ENCODE assay signal across 10 cellular contexts in genomic region chr9:124871156-124871561, GRCh38. TPM values are rescaled to one million over a fixed set of nuclear protein-coding genes. Genes with fewer than 3 reads are reported as not detected.
A peak's percentile ranks its signal among the peaks of the same experiment; 100 is the strongest.
DNase-seq lines count a peak whose midpoint lies in the region; ATAC-seq and TF ChIP-seq lines count a peak whose summit lies in the region.
"Had no signal": no experiment of that assay in that cellular context is flagged by ENCODE, and none has a peak within 500 bp of the region (broad histone marks: within the 10 kb centered on the region; RNA-seq: fewer than 3 reads in every experiment).

No MANE protein-coding gene starts in this region.

- TF ChIP-seq POLR2A in stomach (IDR thresholded peaks at IDR 0.05): no peak

- TF ChIP-seq EP300 in stomach (IDR thresholded peaks at IDR 0.05): no peak

- H3K36me3 Mint-ChIP-seq in activated T-cell treated with anti-CD3 and anti-CD28 coated beads, Interleukin-2, amount 50 U/mL, for 72 hours (ENCODE audit: insufficient read depth in 2 of 2): peaks cover 27 to 54% of the 10 kb centered on the region in 2 donors

- H3K4me3 ChIP-seq in fibroblast of mammary gland (ENCODE audit: control insufficient read depth, low read depth, low read length) (peak overlapping the region; percentile 93), stomach (peak overlapping the region in 3 of 4 donors; percentile 84 to 98 (median 98))

- peaks cover 52 to 64% (median 57%) of the 10 kb centered on the region in 4 donors for H3K4me1 ChIP-seq in stomach

- 70 to 80% (median 77%) methylated on average over 11 of the region's 11 CpGs for WGBS in stomach, 5 donors

- peaks cover 63% of the 10 kb centered on the region for H3K4me1 Mint-ChIP-seq in activated T-cell treated with anti-CD3 and anti-CD28 coated beads, Interleukin-2, amount 50 U/mL, for 72 hours (ENCODE audit: low read depth)

- H3K9me3 ChIP-seq in stomach: no peaks in the 10 kb centered on the region

- H3K27ac Mint-ChIP-seq in activated T-cell treated with anti-CD3 and anti-CD28 coated beads, Interleukin-2, amount 50 U/mL, for 72 hours: peak overlapping the region; percentile 99

- DNase-seq in activated T-cell treated with anti-CD3 and anti-CD28 coated beads, Interleukin-2, amount 50 U/mL, for 72 hours: no peak
- no peak for DNase-seq in activated T-cell treated with anti-CD3 and anti-CD28 coated beads, Interleukin-2, amount 50 U/mL, for 1 hour
- DNase-seq in RPMI8226: peak; percentile 57
- DNase-seq in fibroblast of mammary gland (ENCODE audit: low read depth): no peak
- no peak for DNase-seq in stomach
- no peak for DNase-seq in DMS79 treated with DMSO at 0.1 percent for 48 hours (lab: John Stamatoyannopoulos, UW)
- no peak for DNase-seq in NCI-H774 (lab: John Stamatoyannopoulos, UW)
- DNase-seq: aorta, NCI-H82 had no signal

- H3K36me3 ChIP-seq in stomach: peaks cover 26 to 36% (median 32%) of the 10 kb centered on the region in 4 donors

- no peaks in the 10 kb centered on the region for H3K27me3 ChIP-seq in stomach

- intact Hi-C loops in stomach (cut with DNase I; ENCODE audit: low total_unique reads): no loop called here

- H3K27me3 Mint-ChIP-seq in activated T-cell treated with anti-CD3 and anti-CD28 coated beads, Interleukin-2, amount 50 U/mL, for 72 hours (ENCODE audit: low read depth): no peaks in the 10 kb centered on the region

- TF ChIP-seq CTCF in fibroblast of mammary gland (conservative IDR thresholded peaks at IDR 0.05; ENCODE audit: control insufficient read depth, insufficient read depth, low read depth, low read length): no peak
- no peak for TF ChIP-seq CTCF in stomach (IDR thresholded peaks at IDR 0.05)

- no peaks in the 10 kb centered on the region for H3K9me3 Mint-ChIP-seq in activated T-cell treated with anti-CD3 and anti-CD28 coated beads, Interleukin-2, amount 50 U/mL, for 72 hours

- H3K27ac ChIP-seq in stomach: peak overlapping the region in 4 of 5 donors; percentile 92 to 99 (median 96)

- peak overlapping the region; percentile 98 for H3K4me3 Mint-ChIP-seq in activated T-cell treated with anti-CD3 and anti-CD28 coated beads, Interleukin-2, amount 50 U/mL, for 72 hours

- ATAC-seq in activated T-cell treated with anti-CD3 and anti-CD28 coated beads, Interleukin-2, amount 50 U/mL, for 72 hours (replicated peaks in 1 of 2): no peak
- ATAC-seq in HG03025 (IDR thresholded peaks at IDR 0.05; ENCODE audit: low FRiP score, unreplicated experiment): no peak

RNA-seq across cellular contexts. Expression of gene ARPC5L, which starts 9.2 kb away (rescaled TPM):
- 100 to 1,000 TPM; 116 to 125 TPM for total RNA-seq in activated T-cell treated with anti-CD3 and anti-CD28 coated beads, Interleukin-2, amount 50 U/mL, for 72 hours
- 10 to 100 TPM in 4 of 5 donors, not detected in 1; 20.4 to 71.0 (median 29.3) TPM for total RNA-seq in stomach
- 10 to 100 TPM; 43.6 to 55.3 (median 49.6) TPM for polyA plus RNA-seq in stomach

RNA-seq across cellular contexts. Expression of gene RPL35, which starts 9.4 kb away (rescaled TPM):
- total RNA-seq in activated T-cell treated with anti-CD3 and anti-CD28 coated beads, Interleukin-2, amount 50 U/mL, for 72 hours: 1,000 to 10,000 TPM; 1,754 to 1,822 TPM
- total RNA-seq in stomach: 1,000 to 10,000 TPM in 4 of 5 donors, 100 to 1,000 TPM in 1; 941 to 2,249 (median 1,140) TPM
- polyA plus RNA-seq in stomach: 1,000 to 10,000 TPM; 5,221 to 6,131 (median 5,285) TPM

RNA-seq across cellular contexts. Expression of gene WDR38, which starts 17.9 kb away (rescaled TPM):
- not detected for total RNA-seq in activated T-cell treated with anti-CD3 and anti-CD28 coated beads, Interleukin-2, amount 50 U/mL, for 72 hours
- total RNA-seq in stomach: not detected
- not detected for polyA plus RNA-seq in stomach
- total RNA-seq: aorta had no signal
